14 cellular contexts compared by ENCODE assay signal in genomic region chr6:109424946-109425345, GRCh38. TPM values are rescaled to one million over a fixed set of nuclear protein-coding genes. Genes with fewer than 3 reads are reported as not detected.
"Had no signal": no experiment of that assay in that cellular context is flagged by ENCODE, and none has a peak within 500 bp of the region (broad histone marks: within the 10 kb centered on the region; RNA-seq: fewer than 3 reads in every experiment).

No MANE protein-coding gene starts in this region.

- H3K9me3 Mint-ChIP-seq: activated naive CD4-positive, alpha-beta T cell treated with anti-CD3 and anti-CD28 coated beads, Interleukin-2, amount 50 U/mL, for 72 hours; activated T-cell treated with anti-CD3 and anti-CD28 coated beads, Interleukin-2, amount 50 U/mL, for 24 hours; nephron; stimulated activated naive CD8-positive, alpha-beta T cell treated with anti-CD3 and anti-CD28 coated beads, Interleukin-15, amount 100 ng/mL, for 72 hours had no signal

- H3K36me3 Mint-ChIP-seq: activated CD8-positive, alpha-beta memory T cell treated with anti-CD3 and anti-CD28 coated beads, Interleukin-2, amount 10 ng/mL, durations not matched to agents 7 days and 5 days; activated naive CD4-positive, alpha-beta T cell treated with anti-CD3 and anti-CD28 coated beads, Interleukin-2, amount 50 U/mL, for 72 hours had no signal

- DNase-seq: activated CD8-positive, alpha-beta memory T cell treated with anti-CD3 and anti-CD28 coated beads, Interleukin-2, amount 10 ng/mL, durations not matched to agents 7 days and 5 days; activated effector memory CD4-positive, alpha-beta T cell treated with Interleukin-2 at 50 U/mL for 16 hours; activated T-cell treated with anti-CD3 and anti-CD28 coated beads, Interleukin-2, amount 50 U/mL, for 24 hours; anterior cingulate cortex; stimulated activated CD4-positive, alpha-beta T cell treated with anti-CD3 and anti-CD28 coated beads, Interleukin-4, amount 100 ng/mL, for 1 hour; stimulated activated CD8-positive, alpha-beta memory T cell treated with anti-CD3 and anti-CD28 coated beads, Interleukin-4, amount 100 ng/mL, for 48 hours; stimulated activated naive CD8-positive, alpha-beta T cell treated with anti-CD3 and anti-CD28 coated beads, Interleukin-15, amount 100 ng/mL, for 72 hours; T-helper 2 cell had no signal

- H3K27ac Mint-ChIP-seq: activated CD8-positive, alpha-beta memory T cell treated with anti-CD3 and anti-CD28 coated beads, Interleukin-2, amount 10 ng/mL, durations not matched to agents 7 days and 5 days; activated naive CD4-positive, alpha-beta T cell treated with anti-CD3 and anti-CD28 coated beads, Interleukin-2, amount 50 U/mL, for 72 hours; activated T-cell treated with anti-CD3 and anti-CD28 coated beads, Interleukin-2, amount 50 U/mL, for 24 hours; nephron had no signal

- H3K27me3 ChIP-seq: breast epithelium, foreskin keratinocyte had no signal

- H3K9me3 ChIP-seq: breast epithelium, thoracic aorta had no signal

- H3K27me3 Mint-ChIP-seq: activated T-cell treated with anti-CD3 and anti-CD28 coated beads, Interleukin-2, amount 50 U/mL, for 24 hours had no signal

- ATAC-seq: activated CD8-positive, alpha-beta memory T cell treated with anti-CD3 and anti-CD28 coated beads, Interleukin-2, amount 10 ng/mL, durations not matched to agents 7 days and 5 days; activated naive CD4-positive, alpha-beta T cell treated with anti-CD3 and anti-CD28 coated beads, Interleukin-2, amount 50 U/mL, for 72 hours; left lobe of liver; stimulated activated naive CD8-positive, alpha-beta T cell treated with anti-CD3 and anti-CD28 coated beads, Interleukin-15, amount 100 ng/mL, for 72 hours had no signal

- H3K4me3 ChIP-seq: breast epithelium, thoracic aorta had no signal

- H3K4me1 ChIP-seq: breast epithelium had no signal

- H3K4me3 Mint-ChIP-seq: activated CD8-positive, alpha-beta memory T cell treated with anti-CD3 and anti-CD28 coated beads, Interleukin-2, amount 10 ng/mL, durations not matched to agents 7 days and 5 days; activated T-cell treated with anti-CD3 and anti-CD28 coated beads, Interleukin-2, amount 50 U/mL, for 24 hours; nephron; stimulated activated naive CD8-positive, alpha-beta T cell treated with anti-CD3 and anti-CD28 coated beads, Interleukin-15, amount 100 ng/mL, for 72 hours had no signal

- H3K27ac ChIP-seq: breast epithelium, foreskin keratinocyte, thoracic aorta had no signal

- H3K36me3 ChIP-seq: breast epithelium, thoracic aorta had no signal

RNA-seq across cellular contexts. Expression of gene PPIL6, which starts 15.5 kb away (rescaled TPM):
- total RNA-seq: activated naive CD4-positive, alpha-beta T cell treated with anti-CD3 and anti-CD28 coated beads, Interleukin-2, amount 50 U/mL, for 72 hours had no signal
